17 cellular contexts compared by ENCODE assay signal in the genomic region with DNA sequence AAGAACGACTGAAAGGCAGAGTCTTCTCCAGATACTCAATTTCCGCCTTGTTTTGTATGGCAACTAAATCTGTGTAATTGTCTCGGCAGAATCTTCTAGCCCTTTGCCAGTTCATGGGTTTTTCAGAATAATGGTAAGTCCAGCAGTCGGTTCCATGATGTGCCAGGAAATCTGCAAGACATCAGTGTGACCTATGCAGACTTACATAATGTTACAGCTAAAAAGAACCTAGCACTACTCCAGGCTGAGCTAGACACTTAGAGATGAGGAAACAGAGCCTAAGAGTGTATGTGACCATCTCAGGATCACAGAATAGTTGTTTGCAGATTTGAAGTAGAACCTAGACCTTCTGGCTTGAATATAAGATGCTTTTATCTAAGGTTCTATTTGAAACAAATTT. TPM values are rescaled to one million over a fixed set of nuclear protein-coding genes. Genes with fewer than 3 reads are reported as not detected.
DNase-seq lines count a peak whose midpoint lies in the region; ATAC-seq and TF ChIP-seq lines count a peak whose summit lies in the region.
"Had no signal": no experiment of that assay in that cellular context is flagged by ENCODE, and none has a peak within 500 bp of the region (broad histone marks: within the 10 kb centered on the region; RNA-seq: fewer than 3 reads in every experiment).

No MANE protein-coding gene starts in this region.

- H3K4me1 Mint-ChIP-seq in CD8-positive, alpha-beta memory T cell = peaks cover 53 to 67% (median 64%) of the 10 kb centered on the region in 3 donors
- H3K4me1 Mint-ChIP-seq in activated CD8-positive, alpha-beta T cell treated with anti-CD3 and anti-CD28 coated beads for 36 hours (ENCODE audit: low read depth) = peaks cover 49% of the 10 kb centered on the region
- H3K4me1 Mint-ChIP-seq in naive thymus-derived CD4-positive, alpha-beta T cell = peaks cover 36 to 60% (median 48%) of the 10 kb centered on the region in 7 donors
- peaks cover 25% of the 10 kb centered on the region for H3K4me1 Mint-ChIP-seq in Caco-2 (ENCODE audit: low read depth, unreplicated experiment)

- H3K36me3 Mint-ChIP-seq in CD8-positive, alpha-beta memory T cell = peaks cover 35 to 52% (median 39%) of the 10 kb centered on the region in 3 donors
- peaks cover 55% of the 10 kb centered on the region for H3K36me3 Mint-ChIP-seq in activated CD8-positive, alpha-beta T cell treated with anti-CD3 and anti-CD28 coated beads for 36 hours (ENCODE audit: low read depth)
- H3K36me3 Mint-ChIP-seq in naive thymus-derived CD4-positive, alpha-beta T cell = peaks cover 49 to 65% (median 58%) of the 10 kb centered on the region in 5 donors
- H3K36me3 Mint-ChIP-seq in Caco-2 (ENCODE audit: insufficient read depth, unreplicated experiment) = no peaks in the 10 kb centered on the region

- peak overlapping the region; percentile 71 for H3K4me3 ChIP-seq in CD8-positive, alpha-beta memory T cell (ENCODE audit: low read length)
- H3K4me3 ChIP-seq in GM12875 (ENCODE audit: low read depth, low read length) (peak overlapping the region; percentile 22), Caco-2 (ENCODE audit: low read depth, low read length) (no peak overlapping the region)
- H3K4me3 ChIP-seq in naive thymus-derived CD4-positive, alpha-beta T cell (ENCODE audit: low read length) = peak overlapping the region; percentile 62
- H3K4me3 ChIP-seq: lower lobe of right lung, right lobe of liver, thyroid gland had no signal

- no TSS peak for BruUV-seq in Caco-2 (replicated peaks; lab: Mats Ljungman, UMichigan)

- peaks cover 0 to 9% (median 5%) of the 10 kb centered on the region in 5 donors for H3K9me3 Mint-ChIP-seq in CD8-positive, alpha-beta memory T cell
- peaks cover 9% of the 10 kb centered on the region for H3K9me3 Mint-ChIP-seq in activated CD8-positive, alpha-beta T cell treated with anti-CD3 and anti-CD28 coated beads for 36 hours
- peaks cover 0 to 16% (median 2%) of the 10 kb centered on the region in 11 donors for H3K9me3 Mint-ChIP-seq in naive thymus-derived CD4-positive, alpha-beta T cell
- no peaks in the 10 kb centered on the region for H3K9me3 Mint-ChIP-seq in Caco-2 (ENCODE audit: unreplicated experiment)

- intact Hi-C loops in activated CD8-positive, alpha-beta T cell treated with anti-CD3 and anti-CD28 coated beads for 36 hours (cut with micrococcal nuclease) = no loop called here
- intact Hi-C loops in naive thymus-derived CD4-positive, alpha-beta T cell (cut with micrococcal nuclease) = loop anchor here (1.0 to 10.0 kb wide), 6 partner anchors 9 to 1994 kb away; partner anchors contain the start of genes KIFAP3 (in 1 of the 2) and SLC19A2 (in 1 of the 2)
- intact Hi-C loops in Caco-2 (cut with micrococcal nuclease; ENCODE audit: unreplicated experiment) = no loop called here

- H3K27ac ChIP-seq in CD8-positive, alpha-beta memory T cell (ENCODE audit: low read depth, low read length) = no peak overlapping the region
- H3K27ac ChIP-seq in naive thymus-derived CD4-positive, alpha-beta T cell (ENCODE audit: low read depth, low read length) = peak overlapping the region; percentile 70
- H3K27ac ChIP-seq: lower lobe of right lung, right lobe of liver, thyroid gland had no signal

- H3K27ac Mint-ChIP-seq in CD8-positive, alpha-beta memory T cell = peak overlapping the region in 7 of 8 donors; percentile 32 to 95 (median 87)
- peak overlapping the region; percentile 95 for H3K27ac Mint-ChIP-seq in activated CD8-positive, alpha-beta T cell treated with anti-CD3 and anti-CD28 coated beads for 36 hours
- H3K27ac Mint-ChIP-seq in naive thymus-derived CD4-positive, alpha-beta T cell = peak overlapping the region in 8 of 9 donors; percentile 86 to 98 (median 94)
- no peak overlapping the region for H3K27ac Mint-ChIP-seq in Caco-2 (ENCODE audit: unreplicated experiment)

- POLR2A ChIA-PET in CD8-positive, alpha-beta memory T cell (lab: Charles Lee) = interaction anchor here (1.0 kb wide), 1 partner anchor 16 kb away, joined by 3 read pairs; no protein-coding TSS in a partner anchor
- POLR2A ChIA-PET in activated CD8-positive, alpha-beta T cell treated with anti-CD3 and anti-CD28 coated beads for 36 hours (lab: Charles Lee) = interaction anchor here (0.6 to 6.5 kb wide), 8 partner anchors 17 to 222 kb away, joined by 3 to 66 read pairs (median 4); partner anchors contain the start of gene F5
- POLR2A ChIA-PET in naive thymus-derived CD4-positive, alpha-beta T cell (lab: Charles Lee) = interaction anchor here (0.5 to 7.1 kb wide), 11 partner anchors 14 to 143 kb away, joined by 3 to 216 read pairs (median 3); partner anchors contain the start of genes F5 and SELP
- POLR2A ChIA-PET in Caco-2 (lab: Charles Lee) = no interaction called here

- peaks cover 46% of the 10 kb centered on the region for H3K4me1 ChIP-seq in CD8-positive, alpha-beta memory T cell (ENCODE audit: insufficient read depth, low read length)
- H3K4me1 ChIP-seq in naive thymus-derived CD4-positive, alpha-beta T cell (ENCODE audit: control insufficient read depth in 2 of 2, insufficient read depth in 2 of 2, low read length in 2 of 2) = peaks cover 21 to 37% of the 10 kb centered on the region in 2 donors
- peaks cover 20% of the 10 kb centered on the region for H3K4me1 ChIP-seq in Caco-2
- H3K4me1 ChIP-seq: Peyer's patch, thyroid gland had no signal

- TF ChIP-seq CTCF in GM12875 (IDR thresholded peaks at IDR 0.05; ENCODE audit: borderline replicate concordance, insufficient read depth, low read depth, low read length) = no peak
- no peak for TF ChIP-seq CTCF in activated CD8-positive, alpha-beta T cell treated with anti-CD3 and anti-CD28 coated beads for 36 hours (IDR thresholded peaks at IDR 0.05)
- TF ChIP-seq CTCF in Caco-2 (IDR thresholded peaks at IDR 0.05; ENCODE audit: insufficient read depth in 1 of 2, low read depth in 1 of 2, low read length in 1 of 2, severe bottlenecking in 1 of 2, unreplicated experiment in 1 of 2) = no peak

- no peaks in the 10 kb centered on the region for H3K27me3 ChIP-seq in CD8-positive, alpha-beta memory T cell (ENCODE audit: insufficient read depth, low read length, poor library complexity, severe bottlenecking)
- no peaks in the 10 kb centered on the region for H3K27me3 ChIP-seq in naive thymus-derived CD4-positive, alpha-beta T cell (ENCODE audit: control insufficient read depth in 2 of 2, insufficient read depth in 2 of 2, low read length in 2 of 2)
- no peaks in the 10 kb centered on the region for H3K27me3 ChIP-seq in Caco-2 (replicated peaks; ENCODE audit: control insufficient read depth, insufficient read depth, low read length)
- H3K27me3 ChIP-seq: Peyer's patch, right lobe of liver, thyroid gland had no signal

- DNase-seq in CD8-positive, alpha-beta memory T cell = no peak
- DNase-seq in activated CD8-positive, alpha-beta T cell treated with anti-CD3 and anti-CD28 coated beads for 36 hours = no peak
- DNase-seq in naive thymus-derived CD4-positive, alpha-beta T cell = no peak
- DNase-seq in DMS153 treated with DMSO at 0.1 percent for 48 hours (lab: John Stamatoyannopoulos, UW; ENCODE audit: unreplicated experiment) (no peak), Caco-2 (no peak)
- DNase-seq in effector CD8-positive, alpha-beta T cell (lab: John Stamatoyannopoulos, UW) = no peak
- DNase-seq: HCEC 1CT; lower lobe of right lung; NCI-H2107; NCI-H748 treated with DMSO at 0.1 percent for 48 hours; Peyer's patch; right lobe of liver; stimulated activated CD4-positive, alpha-beta T cell treated with anti-CD3 and anti-CD28 coated beads, Interleukin-1b, Interleukin-23, amount 100 ng/mL, for 48 hours; thyroid gland had no signal

- peaks cover 0 to 11% of the 10 kb centered on the region in 2 donors for H3K27me3 Mint-ChIP-seq in CD8-positive, alpha-beta memory T cell
- H3K27me3 Mint-ChIP-seq in activated CD8-positive, alpha-beta T cell treated with anti-CD3 and anti-CD28 coated beads for 36 hours = no peaks in the 10 kb centered on the region
- H3K27me3 Mint-ChIP-seq in naive thymus-derived CD4-positive, alpha-beta T cell = peaks cover 0 to 6% (median 0%) of the 10 kb centered on the region in 5 donors
- no peaks in the 10 kb centered on the region for H3K27me3 Mint-ChIP-seq in Caco-2 (ENCODE audit: insufficient read depth, unreplicated experiment)

- H3K36me3 ChIP-seq in CD8-positive, alpha-beta memory T cell (ENCODE audit: insufficient read depth, low read length) = peaks cover 27% of the 10 kb centered on the region
- H3K36me3 ChIP-seq in naive thymus-derived CD4-positive, alpha-beta T cell (ENCODE audit: control insufficient read depth in 2 of 3, insufficient read depth in 3 of 3, low read length in 3 of 3) = peaks cover 0 to 36% (median 32%) of the 10 kb centered on the region in 3 experiments
- no peaks in the 10 kb centered on the region for H3K36me3 ChIP-seq in Caco-2 (ENCODE audit: control insufficient read depth, insufficient read depth, low read length)
- H3K36me3 ChIP-seq: lower lobe of right lung, Peyer's patch, right lobe of liver, thyroid gland had no signal

- CTCF ChIA-PET in CD8-positive, alpha-beta memory T cell (lab: Charles Lee) = interaction anchor here (1.2 to 3.3 kb wide), 4 partner anchors 12 to 159 kb away, joined by 3 to 15 read pairs (median 5); no protein-coding TSS in a partner anchor
- CTCF ChIA-PET in activated CD8-positive, alpha-beta T cell treated with anti-CD3 and anti-CD28 coated beads for 36 hours (lab: Charles Lee) = interaction anchor here (1.2 to 6.7 kb wide), 6 partner anchors 14 to 123 kb away, joined by 3 to 89 read pairs (median 11); partner anchors contain the start of gene F5
- CTCF ChIA-PET in naive thymus-derived CD4-positive, alpha-beta T cell (lab: Charles Lee) = interaction anchor here (0.8 to 10.3 kb wide), 7 partner anchors 16 to 158 kb away, joined by 3 to 121 read pairs (median 4); partner anchors contain the start of gene F5
- CTCF ChIA-PET in Caco-2 (lab: Charles Lee) = no interaction called here

- H3K9me3 ChIP-seq in CD8-positive, alpha-beta memory T cell (ENCODE audit: low read length) = no peaks in the 10 kb centered on the region
- H3K9me3 ChIP-seq in naive thymus-derived CD4-positive, alpha-beta T cell (ENCODE audit: control insufficient read depth in 2 of 3, low read length in 3 of 3) = no peaks in the 10 kb centered on the region
- no peaks in the 10 kb centered on the region; the same call in 1 of the 2 replicates for H3K9me3 ChIP-seq in Caco-2
- H3K9me3 ChIP-seq: lower lobe of right lung, Peyer's patch, right lobe of liver, thyroid gland had no signal

- peak overlapping the region; percentile 83 to 93 (median 85) for H3K4me3 Mint-ChIP-seq in CD8-positive, alpha-beta memory T cell
- H3K4me3 Mint-ChIP-seq in activated CD8-positive, alpha-beta T cell treated with anti-CD3 and anti-CD28 coated beads for 36 hours = peak overlapping the region; percentile 79
- H3K4me3 Mint-ChIP-seq in naive thymus-derived CD4-positive, alpha-beta T cell = peak overlapping the region in 9 of 10 donors; percentile 90 to 99 (median 97)
- H3K4me3 Mint-ChIP-seq in Caco-2 (ENCODE audit: unreplicated experiment) = no peak overlapping the region

- ATAC-seq in activated CD8-positive, alpha-beta T cell treated with anti-CD3 and anti-CD28 coated beads for 36 hours = no peak
- ATAC-seq in naive thymus-derived CD4-positive, alpha-beta T cell = peak; percentile 33
- ATAC-seq in HG03135 (IDR thresholded peaks at IDR 0.05; ENCODE audit: unreplicated experiment) = no peak
- ATAC-seq: lower lobe of right lung, right lobe of liver had no signal

RNA-seq across cellular contexts. Expression of gene SELL, which starts 2.8 kb away (rescaled TPM):
- 10 to 100 TPM; 48.2 to 48.5 TPM for total RNA-seq in CD8-positive, alpha-beta memory T cell
- 871 TPM for polyA plus RNA-seq in CD8-positive, alpha-beta memory T cell
- 100 to 1,000 TPM; 105 to 110 TPM for total RNA-seq in activated CD8-positive, alpha-beta T cell treated with anti-CD3 and anti-CD28 coated beads for 36 hours
- 100 to 1,000 TPM; 303 to 633 (median 519) TPM for total RNA-seq in naive thymus-derived CD4-positive, alpha-beta T cell
- polyA plus RNA-seq in naive thymus-derived CD4-positive, alpha-beta T cell = 1,000 to 10,000 TPM; 2,291 to 2,521 TPM
- not detected in 2 replicates for total RNA-seq in Caco-2 (2022)

RNA-seq across cellular contexts. Expression of gene SELE, which starts 25.2 kb away (rescaled TPM):
- not detected for total RNA-seq in CD8-positive, alpha-beta memory T cell
- polyA plus RNA-seq in CD8-positive, alpha-beta memory T cell = 0.06 TPM
- total RNA-seq in activated CD8-positive, alpha-beta T cell treated with anti-CD3 and anti-CD28 coated beads for 36 hours = not detected
- not detected for total RNA-seq in naive thymus-derived CD4-positive, alpha-beta T cell
- not detected for polyA plus RNA-seq in naive thymus-derived CD4-positive, alpha-beta T cell
- total RNA-seq in Caco-2 (2022) = not detected in 2 replicates
- polyA plus RNA-seq: BJ had no signal

Comparison
In these comparisons a context has a peak if more than half of its experiments do, and no peak if none do; other contexts are left out.
1. RNA of gene SELL, which starts 2.8 kb away (total RNA-seq): 303 to 633 TPM in naive thymus-derived CD4-positive, alpha-beta T cell, 105 to 110 TPM in activated CD8-positive, alpha-beta T cell treated with anti-CD3 and anti-CD28 coated beads for 36 hours and 48.2 to 48.5 TPM in CD8-positive, alpha-beta memory T cell; not detected in Caco-2; every median in the first group is over 10 times any median in the second.
2. intact Hi-C loops: an anchor here in naive thymus-derived CD4-positive, alpha-beta T cell (1.0 to 10.0 kb wide); none called in activated CD8-positive, alpha-beta T cell treated with anti-CD3 and anti-CD28 coated beads for 36 hours and Caco-2.